ENCODE assay signal across 8 cellular contexts in the genomic region with DNA sequence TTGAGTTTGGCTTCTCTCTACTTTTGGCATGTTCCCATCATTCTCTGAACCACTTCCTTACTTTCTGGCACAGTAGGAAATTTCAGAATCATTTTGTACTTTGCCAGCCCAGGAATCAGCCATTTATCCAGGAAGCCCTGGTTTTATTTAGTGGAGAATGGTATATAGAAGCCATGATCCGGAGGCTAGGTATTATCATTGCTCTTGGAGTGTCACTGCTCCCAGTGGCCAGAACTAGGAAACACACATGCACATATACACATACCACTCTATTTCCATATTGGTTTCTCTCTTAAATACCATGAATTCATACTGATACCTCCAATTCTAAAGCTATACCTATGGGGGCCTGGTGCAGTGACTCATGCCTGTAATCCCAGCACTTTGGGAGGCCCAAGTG. TPM values are rescaled to one million over a fixed set of nuclear protein-coding genes. Genes with fewer than 3 reads are reported as not detected.
DNase-seq lines count a peak whose midpoint lies in the region; ATAC-seq and TF ChIP-seq lines count a peak whose summit lies in the region.

No MANE protein-coding gene starts in this region.

- H3K4me1 ChIP-seq in KMS-11 (ENCODE audit: low read depth, poor library complexity, severe bottlenecking) = peaks cover 3% of the 10 kb centered on the region

- H4K20me1 ChIP-seq in KMS-11 (ENCODE audit: insufficient read depth) = no peaks in the 10 kb centered on the region

- TF ChIP-seq CTCF in C4-2B (conservative IDR thresholded peaks at IDR 0.05) = peak; percentile 63
- peak; percentile 36; the same call in 1 of the 2 replicates for TF ChIP-seq CTCF in KMS-11 (conservative IDR thresholded peaks at IDR 0.05; ENCODE audit: low read depth, low read length)
- peak; percentile 45 for TF ChIP-seq CTCF in cardiac fibroblast (IDR thresholded peaks at IDR 0.05; ENCODE audit: low read depth, low read length)

- intact Hi-C loops in activated T-helper 1 cell treated with anti-CD3 and anti-CD28 coated beads, Interleukin-12 subunit alpha, Interleukin-12 subunit beta, Interleukin-2, Interleukin-4 antibody, amounts not matched to agents 30 ng/mL and 10 ng/mL and 1 ng/mL, durations not matched to agents 14 hours and 24 hours and 36 hours (cut with micrococcal nuclease) = loop anchor here (1.0 kb wide), 1 partner anchor 38 kb away; the partner anchor contains the start of gene ACTR1A

- no peaks in the 10 kb centered on the region for H3K36me3 ChIP-seq in KMS-11 (ENCODE audit: insufficient read depth)

- H3K9ac ChIP-seq in KMS-11 = no peak overlapping the region

- no peak overlapping the region for H3K4me2 ChIP-seq in KMS-11

- no peak overlapping the region for H3K4me3 ChIP-seq in KMS-11 (IDR thresholded peaks at IDR 0.05; ENCODE audit: insufficient read depth, low read depth, low read length)
- H3K4me3 ChIP-seq in cardiac fibroblast (replicated peaks in 1 of 2; ENCODE audit: low read depth in 2 of 2, low read length in 2 of 2) = no peak overlapping the region

- no peak overlapping the region for H2AFZ ChIP-seq in KMS-11 (ENCODE audit: low read depth)

- H3K27me3 ChIP-seq in KMS-11 (ENCODE audit: insufficient read depth, low read depth) = no peaks in the 10 kb centered on the region

- H3K36me3 Mint-ChIP-seq in stimulated activated effector memory CD8-positive, alpha-beta T cell treated with anti-CD3 and anti-CD28 coated beads, Interleukin-12 subunit alpha, Interleukin-12 subunit beta, amount 100 ng/mL, for 72 hours = no peaks in the 10 kb centered on the region
- no peaks in the 10 kb centered on the region for H3K36me3 Mint-ChIP-seq in activated T-helper 1 cell treated with anti-CD3 and anti-CD28 coated beads, Interleukin-12 subunit alpha, Interleukin-12 subunit beta, Interleukin-2, Interleukin-4 antibody, amounts not matched to agents 30 ng/mL and 10 ng/mL and 1 ng/mL, durations not matched to agents 14 hours and 24 hours and 36 hours (ENCODE audit: low read depth)

- H3K9me3 Mint-ChIP-seq in stimulated activated effector memory CD8-positive, alpha-beta T cell treated with anti-CD3 and anti-CD28 coated beads, Interleukin-12 subunit alpha, Interleukin-12 subunit beta, amount 100 ng/mL, for 72 hours = no peaks in the 10 kb centered on the region
- H3K9me3 Mint-ChIP-seq in activated T-helper 1 cell treated with anti-CD3 and anti-CD28 coated beads, Interleukin-12 subunit alpha, Interleukin-12 subunit beta, Interleukin-2, Interleukin-4 antibody, amounts not matched to agents 30 ng/mL and 10 ng/mL and 1 ng/mL, durations not matched to agents 14 hours and 24 hours and 36 hours = no peaks in the 10 kb centered on the region

- no peaks in the 10 kb centered on the region for H3K27me3 Mint-ChIP-seq in activated T-helper 1 cell treated with anti-CD3 and anti-CD28 coated beads, Interleukin-12 subunit alpha, Interleukin-12 subunit beta, Interleukin-2, Interleukin-4 antibody, amounts not matched to agents 30 ng/mL and 10 ng/mL and 1 ng/mL, durations not matched to agents 14 hours and 24 hours and 36 hours (ENCODE audit: insufficient read depth)

- H3K27ac ChIP-seq in C4-2B (no peak overlapping the region), KMS-11 (no peak overlapping the region)

- no peaks in the 10 kb centered on the region for H3K79me2 ChIP-seq in KMS-11 (ENCODE audit: insufficient read depth, low read depth)

- H3K27ac Mint-ChIP-seq in stimulated activated effector memory CD8-positive, alpha-beta T cell treated with anti-CD3 and anti-CD28 coated beads, Interleukin-12 subunit alpha, Interleukin-12 subunit beta, amount 100 ng/mL, for 72 hours = peak overlapping the region; percentile 40
- no peak overlapping the region for H3K27ac Mint-ChIP-seq in activated T-helper 1 cell treated with anti-CD3 and anti-CD28 coated beads, Interleukin-12 subunit alpha, Interleukin-12 subunit beta, Interleukin-2, Interleukin-4 antibody, amounts not matched to agents 30 ng/mL and 10 ng/mL and 1 ng/mL, durations not matched to agents 14 hours and 24 hours and 36 hours

- peak; percentile 65 for ATAC-seq in GM18907 (IDR thresholded peaks at IDR 0.05; ENCODE audit: unreplicated experiment)
- peak; percentile 82 for ATAC-seq in stimulated activated effector memory CD8-positive, alpha-beta T cell treated with anti-CD3 and anti-CD28 coated beads, Interleukin-12 subunit alpha, Interleukin-12 subunit beta, amount 100 ng/mL, for 72 hours
- ATAC-seq in HG03025 (IDR thresholded peaks at IDR 0.05; ENCODE audit: low FRiP score, unreplicated experiment) = no peak

- DNase-seq in cardiac fibroblast (ENCODE audit: low read depth in 2 of 2) (peak; percentile 34 to 42), islet precursor cell (no peak)
- no peak for DNase-seq in stimulated activated effector memory CD8-positive, alpha-beta T cell treated with anti-CD3 and anti-CD28 coated beads, Interleukin-12 subunit alpha, Interleukin-12 subunit beta, amount 100 ng/mL, for 72 hours (ENCODE audit: low spot score in 2 of 2)
- no peak for DNase-seq in activated T-helper 1 cell treated with anti-CD3 and anti-CD28 coated beads, Interleukin-12 subunit alpha, Interleukin-12 subunit beta, Interleukin-2, Interleukin-4 antibody, amounts not matched to agents 30 ng/mL and 10 ng/mL and 1 ng/mL, durations not matched to agents 14 hours and 24 hours and 36 hours (ENCODE audit: low spot score)

- peaks cover 16% of the 10 kb centered on the region for H3K4me1 Mint-ChIP-seq in stimulated activated effector memory CD8-positive, alpha-beta T cell treated with anti-CD3 and anti-CD28 coated beads, Interleukin-12 subunit alpha, Interleukin-12 subunit beta, amount 100 ng/mL, for 72 hours
- H3K4me1 Mint-ChIP-seq in activated T-helper 1 cell treated with anti-CD3 and anti-CD28 coated beads, Interleukin-12 subunit alpha, Interleukin-12 subunit beta, Interleukin-2, Interleukin-4 antibody, amounts not matched to agents 30 ng/mL and 10 ng/mL and 1 ng/mL, durations not matched to agents 14 hours and 24 hours and 36 hours (ENCODE audit: low read depth) = peaks cover 7% of the 10 kb centered on the region

- no peak overlapping the region for H3K4me3 Mint-ChIP-seq in stimulated activated effector memory CD8-positive, alpha-beta T cell treated with anti-CD3 and anti-CD28 coated beads, Interleukin-12 subunit alpha, Interleukin-12 subunit beta, amount 100 ng/mL, for 72 hours
- H3K4me3 Mint-ChIP-seq in activated T-helper 1 cell treated with anti-CD3 and anti-CD28 coated beads, Interleukin-12 subunit alpha, Interleukin-12 subunit beta, Interleukin-2, Interleukin-4 antibody, amounts not matched to agents 30 ng/mL and 10 ng/mL and 1 ng/mL, durations not matched to agents 14 hours and 24 hours and 36 hours = no peak overlapping the region

RNA-seq across cellular contexts. Expression of gene SUFU, which starts 36.3 kb away (rescaled TPM):
- total RNA-seq in activated T-helper 1 cell treated with anti-CD3 and anti-CD28 coated beads, Interleukin-12 subunit alpha, Interleukin-12 subunit beta, Interleukin-2, Interleukin-4 antibody, amounts not matched to agents 30 ng/mL and 10 ng/mL and 1 ng/mL, durations not matched to agents 14 hours and 24 hours and 36 hours = 9.3 and 11.6 TPM in 2 replicates

RNA-seq across cellular contexts. Expression of gene ACTR1A, which starts 37.5 kb away (rescaled TPM):
- total RNA-seq in activated T-helper 1 cell treated with anti-CD3 and anti-CD28 coated beads, Interleukin-12 subunit alpha, Interleukin-12 subunit beta, Interleukin-2, Interleukin-4 antibody, amounts not matched to agents 30 ng/mL and 10 ng/mL and 1 ng/mL, durations not matched to agents 14 hours and 24 hours and 36 hours = 61.0 and 66.1 TPM in 2 replicates

Comparison
In these comparisons a context has a peak if more than half of its experiments do, and no peak if none do; other contexts are left out.
1. DNase-seq: peak in cardiac fibroblast (2 of 2); none in stimulated activated effector memory CD8-positive, alpha-beta T cell treated with anti-CD3 and anti-CD28 coated beads, Interleukin-12 subunit alpha, Interleukin-12 subunit beta, amount 100 ng/mL, for 72 hours (0 of 2), islet precursor cell (single experiment) and activated T-helper 1 cell treated with anti-CD3 and anti-CD28 coated beads, Interleukin-12 subunit alpha, Interleukin-12 subunit beta, Interleukin-2, Interleukin-4 antibody, amounts not matched to agents 30 ng/mL and 10 ng/mL and 1 ng/mL, durations not matched to agents 14 hours and 24 hours and 36 hours (single experiment).
2. Peak in every context shown above with its lines, with median percentiles within 50 percentile points of each other: CTCF ChIP-seq.